1 cellular context compared by ENCODE assay signal in genomic region chr20:62652051-62652893, GRCh38.
TF ChIP-seq lines count a peak whose summit lies in the region.

No MANE protein-coding gene starts in this region.

TF ChIP-seq in HepG2, 621 proteins besides CTCF, POLR2A, EP300 and RAD21 (continued from another document and continues in another):
- TF ChIP-seq PATZ1 (CRISPR knock-in tag; IDR thresholded peaks at IDR 0.05) (peak; percentile 83), ZNF576 (CRISPR knock-in tag; IDR thresholded peaks at IDR 0.05) (no peak), FOXJ3 (CRISPR knock-in tag; IDR thresholded peaks at IDR 0.05; ENCODE audit: borderline replicate concordance) (peak; percentile 57; the same call in 1 of the 2 replicates), IKZF5 (CRISPR knock-in tag; IDR thresholded peaks at IDR 0.05) (peak; percentile 90; the same call in 1 of the 2 replicates), THYN1 (CRISPR knock-in tag; IDR thresholded peaks at IDR 0.05; ENCODE audit: borderline replicate concordance, low read depth) (no peak), MTERF4 (CRISPR knock-in tag; IDR thresholded peaks at IDR 0.05) (no peak; the same call in 1 of the 2 replicates), KLF12 (CRISPR knock-in tag; IDR thresholded peaks at IDR 0.05; ENCODE audit: borderline replicate concordance) (peak; percentile 66; the same call in 1 of the 2 replicates), KLF16 (CRISPR knock-in tag; IDR thresholded peaks at IDR 0.05) (peak in 1 of 2 experiments; percentile 88; a peak in 2 of 4 replicates), DRAP1 (CRISPR knock-in tag; IDR thresholded peaks at IDR 0.05) (peak; percentile 56), SCMH1 (CRISPR knock-in tag; IDR thresholded peaks at IDR 0.05; ENCODE audit: borderline replicate concordance) (no peak), FOXP4 (CRISPR knock-in tag; IDR thresholded peaks at IDR 0.05) (peak; percentile 88), HDAC2 (CRISPR knock-in tag; IDR thresholded peaks at IDR 0.05) (peak; percentile 87), FUBP1 (CRISPR knock-in tag; IDR thresholded peaks at IDR 0.05; ENCODE audit: borderline replicate concordance) (no peak), PHF20 (CRISPR knock-in tag; IDR thresholded peaks at IDR 0.05) (no peak), ZBTB10 (CRISPR knock-in tag; IDR thresholded peaks at IDR 0.05; ENCODE audit: borderline replicate concordance) (no peak), ZNF891 (CRISPR knock-in tag; IDR thresholded peaks at IDR 0.05) (peak; percentile 31), AKAP8 (CRISPR knock-in tag; IDR thresholded peaks at IDR 0.05) (peak; percentile 61; the same call in 1 of the 2 replicates), SIN3B (IDR thresholded peaks at IDR 0.05; ENCODE audit: low read length) (no peak), JUN (CRISPR knock-in tag; IDR thresholded peaks at IDR 0.05) (peak; percentile 94), LCORL (IDR thresholded peaks at IDR 0.05) (no peak), LCORL (CRISPR knock-in tag; IDR thresholded peaks at IDR 0.05) (peak; percentile 63; the same call in 1 of the 2 replicates), RFX1 (IDR thresholded peaks at IDR 0.05) (no peak), HOXA9 (CRISPR knock-in tag; IDR thresholded peaks at IDR 0.05; ENCODE audit: borderline replicate concordance) (no peak), AHR (CRISPR knock-in tag; IDR thresholded peaks at IDR 0.05) (no peak), AGO2 (optimal IDR thresholded peaks at IDR 0.05; ENCODE audit: low read depth, low read length) (no peak), GZF1 (CRISPR knock-in tag; IDR thresholded peaks at IDR 0.05) (no peak), ZNF275 (CRISPR knock-in tag; IDR thresholded peaks at IDR 0.05; ENCODE audit: borderline replicate concordance) (no peak), ZNF772 (CRISPR knock-in tag; IDR thresholded peaks at IDR 0.05) (0 out of 2 replicates have a peak, but pooled peaks have one; percentile 3), ZMAT3 (CRISPR knock-in tag; conservative IDR thresholded peaks at IDR 0.05) (peak; percentile 87; the same call in 1 of the 2 replicates), ZNF83 (CRISPR knock-in tag; IDR thresholded peaks at IDR 0.05; ENCODE audit: borderline replicate concordance) (0 out of 2 replicates have a peak, but pooled peaks have one; percentile 71), TRIM22 (IDR thresholded peaks at IDR 0.05) (no peak), AGO1 (IDR thresholded peaks at IDR 0.05; ENCODE audit: low read depth, low read length, poor library complexity, severe bottlenecking) (no peak), ATF1 (CRISPR knock-in tag; IDR thresholded peaks at IDR 0.05) (no peak), KIAA2018 (CRISPR knock-in tag; IDR thresholded peaks at IDR 0.05; ENCODE audit: borderline replicate concordance) (no peak)
